Comparison of ENCODE assay signal across 2 cellular contexts in the genomic region with DNA sequence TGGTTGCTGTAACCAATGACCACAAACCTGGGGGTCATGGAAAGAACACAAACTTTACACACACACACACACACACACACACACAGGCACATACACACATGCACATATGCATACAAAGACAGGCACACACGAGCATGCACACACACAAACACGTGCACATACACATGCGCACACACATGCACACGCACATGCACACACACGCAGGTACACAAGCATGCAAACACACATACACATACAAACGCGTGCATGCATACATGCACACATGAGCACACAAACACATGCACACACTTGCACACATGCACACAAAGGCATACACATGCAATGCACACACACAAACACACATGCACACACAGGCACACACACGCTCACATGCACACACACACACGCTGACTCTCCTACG.
TF ChIP-seq lines count a peak whose summit lies in the region.

No MANE protein-coding gene starts in this region.

TF ChIP-seq in HepG2, 621 proteins besides CTCF, POLR2A, EP300 and RAD21:
- no peak for TF ChIP-seq SMYD3 (CRISPR knock-in tag; IDR thresholded peaks at IDR 0.05)
- TF ChIP-seq, protein P1, sequence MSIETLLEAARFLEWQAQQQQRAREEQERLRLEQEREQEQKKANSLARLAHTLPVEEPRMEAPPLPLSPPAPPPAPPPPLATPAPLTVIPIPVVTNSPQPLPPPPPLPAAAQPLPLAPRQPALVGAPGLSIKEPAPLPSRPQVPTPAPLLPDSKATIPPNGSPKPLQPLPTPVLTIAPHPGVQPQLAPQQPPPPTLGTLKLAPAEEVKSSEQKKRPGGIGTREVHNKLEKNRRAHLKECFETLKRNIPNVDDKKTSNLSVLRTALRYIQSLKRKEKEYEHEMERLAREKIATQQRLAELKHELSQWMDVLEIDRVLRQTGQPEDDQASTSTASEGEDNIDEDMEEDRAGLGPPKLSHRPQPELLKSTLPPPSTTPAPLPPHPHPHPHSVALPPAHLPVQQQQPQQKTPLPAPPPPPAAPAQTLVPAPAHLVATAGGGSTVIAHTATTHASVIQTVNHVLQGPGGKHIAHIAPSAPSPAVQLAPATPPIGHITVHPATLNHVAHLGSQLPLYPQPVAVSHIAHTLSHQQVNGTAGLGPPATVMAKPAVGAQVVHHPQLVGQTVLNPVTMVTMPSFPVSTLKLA (IDR thresholded peaks at IDR 0.05) = peak; percentile 95
TF ChIP-seq in HepG2: peak in this region for 1.

TF ChIP-seq in IMR-90, 13 proteins besides CTCF, POLR2A, EP300 and RAD21:
- TF ChIP-seq MAZ (IDR thresholded peaks at IDR 0.05; ENCODE audit: borderline replicate concordance, low read depth, low read length) = no peak
- no peak for TF ChIP-seq CEBPB (IDR thresholded peaks at IDR 0.05; ENCODE audit: low read depth, low read length)
- TF ChIP-seq MAFK (IDR thresholded peaks at IDR 0.05; ENCODE audit: low read depth, low read length) = no peak
- TF ChIP-seq SMC3 (IDR thresholded peaks at IDR 0.05; ENCODE audit: low read depth, low read length) = no peak
- TF ChIP-seq RFX5 (IDR thresholded peaks at IDR 0.05; ENCODE audit: low read depth, low read length) = no peak
- TF ChIP-seq RCOR1 (IDR thresholded peaks at IDR 0.05; ENCODE audit: insufficient replicate concordance, low read length) = no peak
- TF ChIP-seq CHD1 (IDR thresholded peaks at IDR 0.05; ENCODE audit: low read depth, low read length) = no peak
